In genomic region chr2:164599954-164600589, GRCh38 we compare ENCODE assay signal across 8 cellular contexts. TPM values are rescaled to one million over a fixed set of nuclear protein-coding genes. Genes with fewer than 3 reads are reported as not detected.
DNase-seq lines count a peak whose midpoint lies in the region; ATAC-seq and TF ChIP-seq lines count a peak whose summit lies in the region.

No MANE protein-coding gene starts in this region.

- no peak overlapping the region for H3K4me3 Mint-ChIP-seq in activated CD4-positive, alpha-beta T cell treated with anti-CD3 and anti-CD28 coated beads, Interleukin-2, amount 10 ng/mL, durations not matched to agents 7 days and 5 days

- DNase-seq in activated CD4-positive, alpha-beta T cell treated with anti-CD3 and anti-CD28 coated beads, Interleukin-2, amount 10 ng/mL, durations not matched to agents 7 days and 5 days, result peak; percentile 29
- DNase-seq in activated CD4-positive, alpha-beta T cell treated with anti-CD3 and anti-CD28 coated beads, Interleukin-2, amount 50 U/mL, for 1 hour, result no peak
- DNase-seq in M059J (ENCODE audit: low read depth) (peak; percentile 70), SJCRH30 (peak; percentile 47 to 76), esophagus squamous epithelium (lab: John Stamatoyannopoulos, UW) (no peak), non-pigmented ciliary epithelial cell (ENCODE audit: low read depth) (peak; percentile 50), DMS114 treated with DMSO at 0.1 percent for 48 hours (lab: John Stamatoyannopoulos, UW; ENCODE audit: unreplicated experiment) (no peak)

- H3K27ac Mint-ChIP-seq in activated CD4-positive, alpha-beta T cell treated with anti-CD3 and anti-CD28 coated beads, Interleukin-2, amount 10 ng/mL, durations not matched to agents 7 days and 5 days, result no peak overlapping the region

- H3K4me3 ChIP-seq in SJCRH30 (no peak overlapping the region), esophagus squamous epithelium (no peak overlapping the region)

- H3K27ac ChIP-seq in SJCRH30 (no peak overlapping the region), esophagus squamous epithelium (no peak overlapping the region)

- WGBS in esophagus squamous epithelium, 2 donors, result 35 to 38% methylated on average over 3 of the region's 3 CpGs

- peaks cover 2% of the 10 kb centered on the region for H3K27me3 Mint-ChIP-seq in activated CD4-positive, alpha-beta T cell treated with anti-CD3 and anti-CD28 coated beads, Interleukin-2, amount 10 ng/mL, durations not matched to agents 7 days and 5 days

- H3K4me1 Mint-ChIP-seq in activated CD4-positive, alpha-beta T cell treated with anti-CD3 and anti-CD28 coated beads, Interleukin-2, amount 10 ng/mL, durations not matched to agents 7 days and 5 days, result no peaks in the 10 kb centered on the region

- H3K27me3 ChIP-seq in SJCRH30, result no peaks in the 10 kb centered on the region
- H3K27me3 ChIP-seq in esophagus squamous epithelium, result no peaks in the 10 kb centered on the region

- intact Hi-C loops in esophagus squamous epithelium (cut with DNase I), result no loop called here

- CTCF ChIA-PET in activated CD4-positive, alpha-beta T cell treated with anti-CD3 and anti-CD28 coated beads, Interleukin-2, amount 10 ng/mL, durations not matched to agents 7 days and 5 days (lab: Charles Lee), result no interaction called here

- TF ChIP-seq CTCF in esophagus squamous epithelium (IDR thresholded peaks at IDR 0.05), result peak; percentile 42 to 82 (median 52)

- no peaks in the 10 kb centered on the region for H3K9me3 Mint-ChIP-seq in activated CD4-positive, alpha-beta T cell treated with anti-CD3 and anti-CD28 coated beads, Interleukin-2, amount 10 ng/mL, durations not matched to agents 7 days and 5 days

- H3K4me1 ChIP-seq in SJCRH30 (no peaks in the 10 kb centered on the region), esophagus squamous epithelium (no peaks in the 10 kb centered on the region)

- ATAC-seq in HG02571 (IDR thresholded peaks at IDR 0.05; ENCODE audit: unreplicated experiment), result peak; percentile 85

- H3K36me3 ChIP-seq in SJCRH30, result no peaks in the 10 kb centered on the region
- no peaks in the 10 kb centered on the region for H3K36me3 ChIP-seq in esophagus squamous epithelium

- no peaks in the 10 kb centered on the region for H3K9me3 ChIP-seq in SJCRH30 (replicated peaks)
- no peaks in the 10 kb centered on the region for H3K9me3 ChIP-seq in esophagus squamous epithelium

- POLR2A ChIA-PET in activated CD4-positive, alpha-beta T cell treated with anti-CD3 and anti-CD28 coated beads, Interleukin-2, amount 10 ng/mL, durations not matched to agents 7 days and 5 days (lab: Charles Lee), result no interaction called here

- TF ChIP-seq POLR2A in esophagus squamous epithelium (IDR thresholded peaks at IDR 0.05), result no peak

- no peaks in the 10 kb centered on the region for H3K36me3 Mint-ChIP-seq in activated CD4-positive, alpha-beta T cell treated with anti-CD3 and anti-CD28 coated beads, Interleukin-2, amount 10 ng/mL, durations not matched to agents 7 days and 5 days (ENCODE audit: low read depth)

RNA-seq across cellular contexts. Expression of gene GRB14, which starts 21.2 kb away (rescaled TPM):
- total RNA-seq in activated CD4-positive, alpha-beta T cell treated with anti-CD3 and anti-CD28 coated beads, Interleukin-2, amount 10 ng/mL, durations not matched to agents 7 days and 5 days, result not detected
- total RNA-seq in M059J (2014; rRNA removed; shearing (Covaris generic)), result 0.15 TPM in 1 of 2 replicates, not detected in the other
- total RNA-seq in SJCRH30 (2014; rRNA removed; shearing (Covaris generic)), result not detected in 2 replicates
- 1 to 10 TPM in 2 of 4 donors, under 1 TPM in 1, not detected in 1; 0.31 to 2.5 (median 1.2) TPM for total RNA-seq in esophagus squamous epithelium

Comparison
In these comparisons a context has a peak if more than half of its experiments do, and no peak if none do; other contexts are left out.
1. DNase-seq: peak in activated CD4-positive, alpha-beta T cell treated with anti-CD3 and anti-CD28 coated beads, Interleukin-2, amount 10 ng/mL, durations not matched to agents 7 days and 5 days (single experiment), M059J (single experiment), SJCRH30 (2 of 2) and non-pigmented ciliary epithelial cell (single experiment); none in activated CD4-positive, alpha-beta T cell treated with anti-CD3 and anti-CD28 coated beads, Interleukin-2, amount 50 U/mL, for 1 hour (single experiment), esophagus squamous epithelium (single experiment) and DMS114 treated with DMSO at 0.1 percent for 48 hours (single experiment).